8 cellular contexts compared by ENCODE assay signal in the genomic region with DNA sequence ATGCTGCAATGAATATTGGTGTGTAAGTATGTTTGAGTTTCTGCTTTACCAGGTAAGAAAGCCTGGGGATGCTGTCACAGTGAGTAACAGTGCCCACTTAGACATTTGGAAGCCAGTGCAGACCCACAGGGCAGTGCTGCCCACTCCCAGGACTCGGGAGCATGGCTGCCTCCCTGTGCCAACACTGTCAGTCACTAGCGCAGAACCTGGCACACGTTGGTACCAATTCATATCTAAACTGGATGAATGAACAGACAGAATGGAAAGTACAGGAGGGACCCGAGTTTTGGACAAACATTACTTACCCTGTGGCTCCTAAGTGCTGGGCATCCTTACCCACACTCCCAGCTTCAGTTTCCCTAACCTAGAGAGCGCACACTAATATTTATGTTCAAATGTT. TPM values are rescaled to one million over a fixed set of nuclear protein-coding genes. Genes with fewer than 3 reads are reported as not detected.
DNase-seq lines count a peak whose midpoint lies in the region; ATAC-seq, FAIRE-seq and TF ChIP-seq lines count a peak whose summit lies in the region.

No MANE protein-coding gene starts in this region.

- no peak for TF ChIP-seq CTCF in type B pancreatic cell (conservative IDR thresholded peaks at IDR 0.05)

- peak overlapping the region; percentile 92 for H3K4me3 Mint-ChIP-seq in activated naive CD4-positive, alpha-beta T cell treated with anti-CD3 and anti-CD28 coated beads for 36 hours
- peak overlapping the region; percentile 92 for H3K4me3 Mint-ChIP-seq in central memory CD8-positive, alpha-beta T cell
- peak overlapping the region; percentile 87 for H3K4me3 Mint-ChIP-seq in type B pancreatic cell

- no peak for ATAC-seq in central memory CD8-positive, alpha-beta T cell (replicated peaks; ENCODE audit: extremely low read depth, poor library complexity, severe bottlenecking)
- no peak for ATAC-seq in HG03139 (IDR thresholded peaks at IDR 0.05; ENCODE audit: unreplicated experiment)

- FAIRE-seq in HTR-8/SVneo (lab: Jason Lieb, UNC) = no peak

- peaks cover 3% of the 10 kb centered on the region for H3K36me3 Mint-ChIP-seq in activated naive CD4-positive, alpha-beta T cell treated with anti-CD3 and anti-CD28 coated beads for 36 hours (ENCODE audit: low read depth)
- H3K36me3 Mint-ChIP-seq in central memory CD8-positive, alpha-beta T cell (ENCODE audit: insufficient read depth) = peaks cover 10% of the 10 kb centered on the region
- H3K36me3 Mint-ChIP-seq in type B pancreatic cell = no peaks in the 10 kb centered on the region

- no peak for DNase-seq in activated naive CD4-positive, alpha-beta T cell treated with anti-CD3 and anti-CD28 coated beads for 36 hours
- DNase-seq in activated naive CD4-positive, alpha-beta T cell treated with Interleukin-2 at 50 U/mL for 16 hours = no peak
- DNase-seq in central memory CD8-positive, alpha-beta T cell (ENCODE audit: low spot score in 2 of 2) = no peak
- DNase-seq in type B pancreatic cell (ENCODE audit: extremely low spot score, unreplicated experiment) (no peak), HTR-8/SVneo (ENCODE audit: insufficient read length, low spot score) (no peak), MV-4-11 (lab: John Stamatoyannopoulos, UW) (no peak)

- H3K9me3 ChIP-seq in muscle layer of duodenum (ENCODE audit: control insufficient read depth in 1 of 2, low read length in 2 of 2) = no peaks in the 10 kb centered on the region

- H3K4me3 ChIP-seq in muscle layer of duodenum (ENCODE audit: low read depth in 1 of 2, low read length in 2 of 2) = peak overlapping the region; percentile 72 to 77

- no peaks in the 10 kb centered on the region for H3K27me3 Mint-ChIP-seq in activated naive CD4-positive, alpha-beta T cell treated with anti-CD3 and anti-CD28 coated beads for 36 hours (ENCODE audit: low read depth)
- H3K27me3 Mint-ChIP-seq in central memory CD8-positive, alpha-beta T cell = no peaks in the 10 kb centered on the region
- peaks cover 79% of the 10 kb centered on the region for H3K27me3 Mint-ChIP-seq in type B pancreatic cell

- H3K36me3 ChIP-seq in muscle layer of duodenum (ENCODE audit: control insufficient read depth in 1 of 2, insufficient read depth in 2 of 2, low read length in 2 of 2) = no peaks in the 10 kb centered on the region

- intact Hi-C loops in activated naive CD4-positive, alpha-beta T cell treated with anti-CD3 and anti-CD28 coated beads for 36 hours (cut with micrococcal nuclease) = loop anchor here (1.0 to 5.0 kb wide), 3 partner anchors 8 to 316 kb away; partner anchors contain the start of genes SYNJ1 and URB1

- peaks cover 33% of the 10 kb centered on the region for H3K4me1 Mint-ChIP-seq in activated naive CD4-positive, alpha-beta T cell treated with anti-CD3 and anti-CD28 coated beads for 36 hours (ENCODE audit: low read depth)
- H3K4me1 Mint-ChIP-seq in central memory CD8-positive, alpha-beta T cell = peaks cover 68% of the 10 kb centered on the region
- H3K4me1 Mint-ChIP-seq in type B pancreatic cell (ENCODE audit: unreplicated experiment) = peaks cover 4% of the 10 kb centered on the region

- no peaks in the 10 kb centered on the region for H3K27me3 ChIP-seq in muscle layer of duodenum (ENCODE audit: low read depth, low read length)

- peaks cover 8 to 21% of the 10 kb centered on the region in 2 donors for H3K4me1 ChIP-seq in muscle layer of duodenum (ENCODE audit: control insufficient read depth in 1 of 2, insufficient read depth in 2 of 2, low read length in 2 of 2)

- H3K27ac Mint-ChIP-seq in activated naive CD4-positive, alpha-beta T cell treated with anti-CD3 and anti-CD28 coated beads for 36 hours = peak overlapping the region; percentile 90
- H3K27ac Mint-ChIP-seq in central memory CD8-positive, alpha-beta T cell (ENCODE audit: low read depth) = peak overlapping the region; percentile 79
- no peak overlapping the region for H3K27ac Mint-ChIP-seq in type B pancreatic cell

- no peaks in the 10 kb centered on the region for H3K9me3 Mint-ChIP-seq in activated naive CD4-positive, alpha-beta T cell treated with anti-CD3 and anti-CD28 coated beads for 36 hours
- H3K9me3 Mint-ChIP-seq in central memory CD8-positive, alpha-beta T cell = peaks cover 6% of the 10 kb centered on the region
- no peaks in the 10 kb centered on the region for H3K9me3 Mint-ChIP-seq in type B pancreatic cell

- CTCF ChIA-PET in activated naive CD4-positive, alpha-beta T cell treated with anti-CD3 and anti-CD28 coated beads for 36 hours (lab: Charles Lee) = interaction anchor here (1.0 to 1.5 kb wide), 2 partner anchors 158 to 190 kb away, joined by 4 to 8 read pairs; no protein-coding TSS in a partner anchor

- H3K27ac ChIP-seq in muscle layer of duodenum (ENCODE audit: low read length) = peak overlapping the region; percentile 87

RNA-seq across cellular contexts. Expression of gene EVA1C, which starts 1.6 kb away (rescaled TPM):
- 1 to 10 TPM; 5.3 to 5.9 TPM for total RNA-seq in activated naive CD4-positive, alpha-beta T cell treated with anti-CD3 and anti-CD28 coated beads for 36 hours
- 0.63 and 1.2 TPM in 2 replicates for total RNA-seq in type B pancreatic cell (ENCODE audit: low replicate concordance)

RNA-seq across cellular contexts. Expression of gene URB1, which starts 18.1 kb away (rescaled TPM):
- 10 to 100 TPM; 20.8 to 21.4 TPM for total RNA-seq in activated naive CD4-positive, alpha-beta T cell treated with anti-CD3 and anti-CD28 coated beads for 36 hours
- 18.5 and 19.9 TPM in 2 replicates for total RNA-seq in type B pancreatic cell (ENCODE audit: low replicate concordance)
